In the genomic region with DNA sequence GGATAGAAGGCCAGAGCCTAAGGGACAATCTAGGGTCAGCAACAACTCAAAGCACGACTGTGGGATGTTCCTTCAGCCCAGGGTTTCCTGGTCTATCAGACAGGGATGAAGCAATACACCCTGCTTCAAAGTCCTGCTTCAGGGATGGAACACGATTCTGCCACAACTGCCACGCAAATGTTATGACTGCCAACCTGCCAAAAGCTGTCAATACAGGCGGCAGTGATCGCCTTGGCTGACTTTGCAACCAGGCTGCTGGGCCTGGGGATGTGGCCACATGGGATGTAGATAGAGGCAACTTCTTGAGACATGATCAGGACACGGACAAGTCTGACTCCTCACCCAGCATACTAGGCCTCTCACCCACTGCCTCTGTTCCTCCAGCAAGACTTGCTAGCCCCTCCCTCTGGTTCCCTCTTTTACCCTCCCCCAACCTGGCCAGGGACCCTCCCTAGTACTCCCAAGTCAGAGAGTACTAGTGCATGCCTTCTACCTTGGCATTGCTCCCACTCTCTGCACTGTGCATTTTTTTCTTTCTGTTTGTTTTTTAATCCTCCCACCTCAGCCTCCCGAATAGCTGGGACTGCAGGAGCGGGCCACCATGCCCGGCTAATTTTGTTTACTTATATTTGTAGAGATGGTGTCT, we compare ENCODE assay signal across 13 cellular contexts. TPM values are rescaled to one million over a fixed set of nuclear protein-coding genes. Genes with fewer than 3 reads are reported as not detected.
DNase-seq lines count a peak whose midpoint lies in the region; ATAC-seq, FAIRE-seq and TF ChIP-seq lines count a peak whose summit lies in the region.
"Had no signal": no experiment of that assay in that cellular context is flagged by ENCODE, and none has a peak within 500 bp of the region (broad histone marks: within the 10 kb centered on the region; RNA-seq: fewer than 3 reads in every experiment).

No MANE protein-coding gene starts in this region.

- H3K27ac ChIP-seq in BLaER1 treated with 17β-estradiol and CSF1 and Interleukin-3, amounts not matched to agents 10 nM and 100 nM: no peak overlapping the region
- peak overlapping the region; percentile 37; the same call in 1 of the 2 replicates for H3K27ac ChIP-seq in DND-41 (ENCODE audit: low read length)
- peak overlapping the region; percentile 58 for H3K27ac ChIP-seq in neutrophil
- H3K27ac ChIP-seq: C4-2B, dorsolateral prefrontal cortex, prostate gland had no signal

- peaks cover 0 to 28% (median 15%) of the 10 kb centered on the region in 11 experiments; a peak in 16 of 22 replicates for H3K9me3 ChIP-seq in BLaER1 treated with 17β-estradiol and CSF1 and Interleukin-3, amounts not matched to agents 10 nM and 100 nM (replicated peaks in 1 of 11)
- H3K9me3 ChIP-seq in DND-41 (ENCODE audit: insufficient read depth, low read length, severe bottlenecking): no peaks in the 10 kb centered on the region
- H3K9me3 ChIP-seq in neutrophil: no peaks in the 10 kb centered on the region
- H3K9me3 ChIP-seq: prostate gland had no signal

- no peak overlapping the region for H2AFZ ChIP-seq in DND-41 (ENCODE audit: low read depth, low read length)

- TF ChIP-seq CTCF in DND-41 (IDR thresholded peaks at IDR 0.05; ENCODE audit: borderline replicate concordance, extremely low read depth, low read length, poor library complexity, severe bottlenecking): no peak
- TF ChIP-seq CTCF in bronchial epithelial cell (IDR thresholded peaks at IDR 0.05; ENCODE audit: insufficient read depth, low read length, severe bottlenecking): no peak
- TF ChIP-seq CTCF in neutrophil (IDR thresholded peaks at IDR 0.05): no peak

- no peaks in the 10 kb centered on the region for H3K27me3 ChIP-seq in BLaER1 treated with 17β-estradiol and CSF1 and Interleukin-3, amounts not matched to agents 10 nM and 100 nM
- H3K27me3 ChIP-seq in DND-41 (ENCODE audit: insufficient read depth, low read length, poor library complexity) (no peaks in the 10 kb centered on the region), bronchial epithelial cell (ENCODE audit: control insufficient read depth, insufficient read depth, low read length) (no peaks in the 10 kb centered on the region), neutrophil (no peaks in the 10 kb centered on the region)
- H3K27me3 ChIP-seq: dorsolateral prefrontal cortex had no signal

- DNase-seq in DND-41 (no peak), bronchial epithelial cell (ENCODE audit: low read depth) (no peak), DMS114 treated with DMSO at 0.1 percent for 48 hours (lab: John Stamatoyannopoulos, UW; ENCODE audit: unreplicated experiment) (no peak), D341Med (ENCODE audit: low spot score) (no peak)
- DNase-seq in stimulated activated CD4-positive, alpha-beta T cell treated with anti-CD3 and anti-CD28 coated beads, Interleukin-15, amount 100 ng/mL, for 24 hours: no peak
- DNase-seq: dorsolateral prefrontal cortex, NCI-H1105 treated with DMSO at 0.1 percent for 48 hours, NCI-H226 had no signal

- H3K9ac ChIP-seq in BLaER1 treated with 17β-estradiol and CSF1 and Interleukin-3, amounts not matched to agents 10 nM and 100 nM: no peak overlapping the region
- H3K9ac ChIP-seq in DND-41 (ENCODE audit: low read depth, low read length): no peak overlapping the region

- FAIRE-seq in bronchial epithelial cell (lab: Jason Lieb, UNC): peak; percentile 40
- FAIRE-seq: G401.6 had no signal

- H3K4me2 ChIP-seq in BLaER1 treated with 17β-estradiol and CSF1 and Interleukin-3, amounts not matched to agents 10 nM and 100 nM: peak overlapping the region in 10 of 11 experiments; percentile 0 to 35 (median 13); a peak in 11 of 22 replicates
- no peak overlapping the region for H3K4me2 ChIP-seq in DND-41 (ENCODE audit: insufficient read depth, low read length)

- peaks cover 91 to 94% (median 92%) of the 10 kb centered on the region in 11 experiments for H4K20me1 ChIP-seq in BLaER1 treated with 17β-estradiol and CSF1 and Interleukin-3, amounts not matched to agents 10 nM and 100 nM
- peaks cover 84% of the 10 kb centered on the region for H4K20me1 ChIP-seq in DND-41 (ENCODE audit: insufficient read depth, low read length)

- H3K4me3 ChIP-seq in BLaER1 treated with 17β-estradiol and CSF1 and Interleukin-3, amounts not matched to agents 10 nM and 100 nM: no peak overlapping the region
- H3K4me3 ChIP-seq in DND-41 (ENCODE audit: low read depth in 1 of 2, low read length in 2 of 2) (no peak overlapping the region), bronchial epithelial cell (ENCODE audit: low read depth, low read length) (no peak overlapping the region), neutrophil (ENCODE audit: low read depth in 1 of 2, low read length in 1 of 2) (no peak overlapping the region)
- H3K4me3 ChIP-seq: dorsolateral prefrontal cortex, prostate gland had no signal

- peaks cover 34 to 78% (median 72%) of the 10 kb centered on the region in 11 experiments for H3K36me3 ChIP-seq in BLaER1 treated with 17β-estradiol and CSF1 and Interleukin-3, amounts not matched to agents 10 nM and 100 nM
- peaks cover 65% of the 10 kb centered on the region for H3K36me3 ChIP-seq in DND-41 (ENCODE audit: insufficient read depth, low read length)
- peaks cover 8% of the 10 kb centered on the region for H3K36me3 ChIP-seq in bronchial epithelial cell (ENCODE audit: control insufficient read depth, insufficient read depth, low read length)
- H3K36me3 ChIP-seq in neutrophil: no peaks in the 10 kb centered on the region
- H3K36me3 ChIP-seq: prostate gland had no signal

- peaks cover 64 to 91% (median 74%) of the 10 kb centered on the region in 10 experiments for H3K4me1 ChIP-seq in BLaER1 treated with 17β-estradiol and CSF1 and Interleukin-3, amounts not matched to agents 10 nM and 100 nM
- H3K4me1 ChIP-seq in DND-41 (ENCODE audit: insufficient read depth, low read length): peaks cover 14% of the 10 kb centered on the region
- peaks cover 71 to 77% of the 10 kb centered on the region in 2 experiments for H3K4me1 ChIP-seq in neutrophil (ENCODE audit: control insufficient read depth in 1 of 2, insufficient read depth in 1 of 2, low read depth in 1 of 2, low read length in 1 of 2)
- H3K4me1 ChIP-seq: prostate gland had no signal

- H3K79me2 ChIP-seq in DND-41 (ENCODE audit: insufficient read depth, low read length): peaks cover 91% of the 10 kb centered on the region

- ATAC-seq in DND-41 (ENCODE audit: insufficient read depth, low read depth): no peak

RNA-seq across cellular contexts. Expression of gene CCDC12, which starts 7.6 kb away (rescaled TPM):
- total RNA-seq in bronchial epithelial cell: 39.2 and 41.9 TPM in 2 replicates

RNA-seq across cellular contexts. Expression of gene NBEAL2, which starts 10.6 kb away (rescaled TPM):
- total RNA-seq in bronchial epithelial cell: 20.0 and 35.5 TPM in 2 replicates

Comparison
In these comparisons a context has a peak if more than half of its experiments do, and no peak if none do; other contexts are left out.
1. H3K27ac ChIP-seq: peak in DND-41 (single experiment) and neutrophil (single experiment); none in BLaER1 treated with 17β-estradiol and CSF1 and Interleukin-3, amounts not matched to agents 10 nM and 100 nM (0 of 11).